Comparison of ENCODE assay signal across 8 cellular contexts in genomic region chr17:61410555-61411089, GRCh38. TPM values are rescaled to one million over a fixed set of nuclear protein-coding genes. Genes with fewer than 3 reads are reported as not detected.
DNase-seq lines count a peak whose midpoint lies in the region; ATAC-seq and TF ChIP-seq lines count a peak whose summit lies in the region.

No MANE protein-coding gene starts in this region.

- no peaks in the 10 kb centered on the region for H3K9me3 ChIP-seq in CD4-positive, CD25-positive, alpha-beta regulatory T cell (ENCODE audit: control insufficient read depth in 2 of 2, low read length in 2 of 2)
- no peaks in the 10 kb centered on the region for H3K9me3 ChIP-seq in mucosa of rectum (ENCODE audit: control insufficient read depth in 2 of 2, low read length in 2 of 2)

- peak overlapping the region; percentile 26 for H3K4me3 ChIP-seq in CD4-positive, CD25-positive, alpha-beta regulatory T cell (ENCODE audit: low read depth, low read length)
- no peak overlapping the region for H3K4me3 ChIP-seq in LNCaP clone FGC (ENCODE audit: low read depth, low read length)
- H3K4me3 ChIP-seq in mucosa of rectum (ENCODE audit: low read length in 2 of 2) = peak overlapping the region; percentile 53 to 72

- peak overlapping the region; percentile 74 to 84 (median 78) for H3K4me3 Mint-ChIP-seq in CD4-positive, CD25-positive, alpha-beta regulatory T cell
- peak overlapping the region; percentile 79 for H3K4me3 Mint-ChIP-seq in endothelial cell (ENCODE audit: unreplicated experiment)

- H3K4me1 Mint-ChIP-seq in CD4-positive, CD25-positive, alpha-beta regulatory T cell = peaks cover 0 to 35% (median 12%) of the 10 kb centered on the region in 4 donors
- H3K4me1 Mint-ChIP-seq in endothelial cell (ENCODE audit: unreplicated experiment) = peaks cover 9% of the 10 kb centered on the region

- H3K9ac ChIP-seq in mucosa of rectum (ENCODE audit: low read depth in 1 of 2, low read length in 2 of 2) = peak overlapping the region in 1 of 2 donors; percentile 72

- TF ChIP-seq CTCF in LNCaP clone FGC (IDR thresholded peaks at IDR 0.05; ENCODE audit: control insufficient read depth, extremely low read depth, insufficient read depth) = 0 out of 2 replicates have a peak, but pooled peaks have one; percentile 3
- peak; percentile 68 for TF ChIP-seq CTCF in endothelial cell (IDR thresholded peaks at IDR 0.05; ENCODE audit: unreplicated experiment)

- no peaks in the 10 kb centered on the region for H3K36me3 Mint-ChIP-seq in CD4-positive, CD25-positive, alpha-beta regulatory T cell
- H3K36me3 Mint-ChIP-seq in endothelial cell (ENCODE audit: low read depth, unreplicated experiment) = peaks cover 3% of the 10 kb centered on the region

- no peaks in the 10 kb centered on the region for H3K9me3 Mint-ChIP-seq in CD4-positive, CD25-positive, alpha-beta regulatory T cell
- H3K9me3 Mint-ChIP-seq in endothelial cell (ENCODE audit: unreplicated experiment) = no peaks in the 10 kb centered on the region

- peak; percentile 43 to 50 for ATAC-seq in CD4-positive, CD25-positive, alpha-beta regulatory T cell (ENCODE audit: low read depth in 2 of 2)
- no peak for ATAC-seq in HG02678 (IDR thresholded peaks at IDR 0.05; ENCODE audit: unreplicated experiment)

- no peak overlapping the region for H3K27ac Mint-ChIP-seq in CD4-positive, CD25-positive, alpha-beta regulatory T cell
- no peak overlapping the region for H3K27ac Mint-ChIP-seq in endothelial cell (ENCODE audit: unreplicated experiment)

- peak; percentile 57 to 68 (median 64) for DNase-seq in CD4-positive, CD25-positive, alpha-beta regulatory T cell
- DNase-seq in LNCaP clone FGC (ENCODE audit: low read depth) (no peak), endothelial cell (ENCODE audit: low spot score) (peak; percentile 91), NCI-H345 treated with DMSO at 0.1 percent for 48 hours (lab: John Stamatoyannopoulos, UW; ENCODE audit: unreplicated experiment) (no peak)
- peak in 2 of 3 experiments; percentile 31 to 59 for DNase-seq in activated CD8-positive, alpha-beta memory T cell treated with anti-CD3 and anti-CD28 coated beads for 48 hours (ENCODE audit: low read depth in 2 of 3, low spot score in 2 of 3)
- DNase-seq in stimulated activated CD8-positive, alpha-beta memory T cell treated with anti-CD3 and anti-CD28 coated beads, Interleukin-4, amount 100 ng/mL, for 48 hours = peak; percentile 86

- no peaks in the 10 kb centered on the region for H3K36me3 ChIP-seq in CD4-positive, CD25-positive, alpha-beta regulatory T cell (ENCODE audit: control insufficient read depth, insufficient read depth, low read length)
- H3K36me3 ChIP-seq in mucosa of rectum (ENCODE audit: control insufficient read depth in 2 of 2, insufficient read depth in 2 of 2, low read length in 2 of 2) = no peaks in the 10 kb centered on the region

- H3K27me3 ChIP-seq in CD4-positive, CD25-positive, alpha-beta regulatory T cell (ENCODE audit: control insufficient read depth, insufficient read depth, low read length) = peaks cover 15% of the 10 kb centered on the region
- peaks cover 45 to 49% of the 10 kb centered on the region in 2 donors for H3K27me3 ChIP-seq in mucosa of rectum (ENCODE audit: control insufficient read depth in 2 of 2, insufficient read depth in 2 of 2, low read length in 2 of 2)

- H3K27me3 Mint-ChIP-seq in CD4-positive, CD25-positive, alpha-beta regulatory T cell = peaks cover 66% of the 10 kb centered on the region
- H3K27me3 Mint-ChIP-seq in endothelial cell (ENCODE audit: unreplicated experiment) = peaks cover 28% of the 10 kb centered on the region

- H3K4me1 ChIP-seq in CD4-positive, CD25-positive, alpha-beta regulatory T cell (ENCODE audit: control insufficient read depth, insufficient read depth, low read length, poor library complexity, severe bottlenecking) = peaks cover 48% of the 10 kb centered on the region
- peaks cover 31 to 34% of the 10 kb centered on the region in 2 donors for H3K4me1 ChIP-seq in mucosa of rectum (ENCODE audit: control insufficient read depth in 2 of 2, insufficient read depth in 2 of 2, low read length in 2 of 2)

- H3K27ac ChIP-seq in CD4-positive, CD25-positive, alpha-beta regulatory T cell (ENCODE audit: insufficient read depth, low read length, poor library complexity, severe bottlenecking) = no peak overlapping the region
- peak overlapping the region; percentile 26 to 59 for H3K27ac ChIP-seq in mucosa of rectum (ENCODE audit: low read depth in 2 of 2, low read length in 2 of 2)

RNA-seq across cellular contexts. Expression of gene TBX2, which starts 11.0 kb away (rescaled TPM):
- not detected for total RNA-seq in CD4-positive, CD25-positive, alpha-beta regulatory T cell
- not detected for polyA plus RNA-seq in CD4-positive, CD25-positive, alpha-beta regulatory T cell
- 0.23 TPM for total RNA-seq in endothelial cell (ENCODE audit: unreplicated experiment)

RNA-seq across cellular contexts. Expression of gene TBX4, which starts 41.6 kb away (rescaled TPM):
- total RNA-seq in CD4-positive, CD25-positive, alpha-beta regulatory T cell = not detected
- polyA plus RNA-seq in CD4-positive, CD25-positive, alpha-beta regulatory T cell = not detected
- 1.1 TPM for total RNA-seq in endothelial cell (ENCODE audit: unreplicated experiment)

Comparison
In these comparisons a context has a peak if more than half of its experiments do, and no peak if none do; other contexts are left out.
1. DNase-seq: peak in CD4-positive, CD25-positive, alpha-beta regulatory T cell (3 of 3), activated CD8-positive, alpha-beta memory T cell treated with anti-CD3 and anti-CD28 coated beads for 48 hours (2 of 3), endothelial cell (single experiment) and stimulated activated CD8-positive, alpha-beta memory T cell treated with anti-CD3 and anti-CD28 coated beads, Interleukin-4, amount 100 ng/mL, for 48 hours (single experiment); none in LNCaP clone FGC (single experiment) and NCI-H345 treated with DMSO at 0.1 percent for 48 hours (single experiment).